8 cellular contexts compared by ENCODE assay signal in genomic region chr13:35818577-35819165, GRCh38.
DNase-seq lines count a peak whose midpoint lies in the region; ATAC-seq and TF ChIP-seq lines count a peak whose summit lies in the region.

No MANE protein-coding gene starts in this region.

- H3K4me3 Mint-ChIP-seq in nephron, result no peak overlapping the region
- H3K4me3 Mint-ChIP-seq in naive thymus-derived CD8-positive, alpha-beta T cell, result no peak overlapping the region
- no peak overlapping the region for H3K4me3 Mint-ChIP-seq in activated T-helper 1 cell treated with anti-CD3 and anti-CD28 coated beads, Interleukin-12 subunit alpha, Interleukin-12 subunit beta, Interleukin-2, Interleukin-4 antibody, amounts not matched to agents 30 ng/mL and 10 ng/mL and 1 ng/mL, durations not matched to agents 14 hours and 24 hours and 36 hours

- intact Hi-C loops in activated T-helper 1 cell treated with anti-CD3 and anti-CD28 coated beads, Interleukin-12 subunit alpha, Interleukin-12 subunit beta, Interleukin-2, Interleukin-4 antibody, amounts not matched to agents 30 ng/mL and 10 ng/mL and 1 ng/mL, durations not matched to agents 14 hours and 24 hours and 36 hours (cut with micrococcal nuclease), result no loop called here

- peak; percentile 57 to 79 (median 72) for TF ChIP-seq CTCF in nephron (IDR thresholded peaks at IDR 0.05; ENCODE audit: unreplicated experiment in 3 of 3)

- H3K36me3 Mint-ChIP-seq in nephron (ENCODE audit: low read depth), result no peaks in the 10 kb centered on the region
- no peaks in the 10 kb centered on the region for H3K36me3 Mint-ChIP-seq in naive thymus-derived CD8-positive, alpha-beta T cell
- H3K36me3 Mint-ChIP-seq in activated T-helper 1 cell treated with anti-CD3 and anti-CD28 coated beads, Interleukin-12 subunit alpha, Interleukin-12 subunit beta, Interleukin-2, Interleukin-4 antibody, amounts not matched to agents 30 ng/mL and 10 ng/mL and 1 ng/mL, durations not matched to agents 14 hours and 24 hours and 36 hours (ENCODE audit: low read depth), result no peaks in the 10 kb centered on the region

- H3K9me3 Mint-ChIP-seq in nephron, result no peaks in the 10 kb centered on the region
- no peaks in the 10 kb centered on the region for H3K9me3 Mint-ChIP-seq in naive thymus-derived CD8-positive, alpha-beta T cell
- H3K9me3 Mint-ChIP-seq in activated T-helper 1 cell treated with anti-CD3 and anti-CD28 coated beads, Interleukin-12 subunit alpha, Interleukin-12 subunit beta, Interleukin-2, Interleukin-4 antibody, amounts not matched to agents 30 ng/mL and 10 ng/mL and 1 ng/mL, durations not matched to agents 14 hours and 24 hours and 36 hours, result no peaks in the 10 kb centered on the region

- peaks cover 29% of the 10 kb centered on the region for H3K4me1 Mint-ChIP-seq in nephron
- no peaks in the 10 kb centered on the region for H3K4me1 Mint-ChIP-seq in naive thymus-derived CD8-positive, alpha-beta T cell
- no peaks in the 10 kb centered on the region for H3K4me1 Mint-ChIP-seq in activated T-helper 1 cell treated with anti-CD3 and anti-CD28 coated beads, Interleukin-12 subunit alpha, Interleukin-12 subunit beta, Interleukin-2, Interleukin-4 antibody, amounts not matched to agents 30 ng/mL and 10 ng/mL and 1 ng/mL, durations not matched to agents 14 hours and 24 hours and 36 hours (ENCODE audit: low read depth)

- H3K27ac Mint-ChIP-seq in nephron, result no peak overlapping the region
- H3K27ac Mint-ChIP-seq in naive thymus-derived CD8-positive, alpha-beta T cell, result no peak overlapping the region
- no peak overlapping the region for H3K27ac Mint-ChIP-seq in activated T-helper 1 cell treated with anti-CD3 and anti-CD28 coated beads, Interleukin-12 subunit alpha, Interleukin-12 subunit beta, Interleukin-2, Interleukin-4 antibody, amounts not matched to agents 30 ng/mL and 10 ng/mL and 1 ng/mL, durations not matched to agents 14 hours and 24 hours and 36 hours

- DNase-seq in AML-193 (lab: John Stamatoyannopoulos, UW), result peak; percentile 11 to 27
- peak; percentile 11 for DNase-seq in H4 (ENCODE audit: low spot score)
- peak; percentile 86 for DNase-seq in NCI-H82 (lab: John Stamatoyannopoulos, UW)
- peak; percentile 22 to 43 for DNase-seq in dermis microvascular lymphatic vessel endothelial cell (ENCODE audit: low read depth in 2 of 2)
- no peak for DNase-seq in naive thymus-derived CD8-positive, alpha-beta T cell
- no peak for DNase-seq in activated T-helper 1 cell treated with anti-CD3 and anti-CD28 coated beads, Interleukin-12 subunit alpha, Interleukin-12 subunit beta, Interleukin-2, Interleukin-4 antibody, amounts not matched to agents 30 ng/mL and 10 ng/mL and 1 ng/mL, durations not matched to agents 14 hours and 24 hours and 36 hours (ENCODE audit: low spot score)

- POLR2A ChIA-PET in naive thymus-derived CD8-positive, alpha-beta T cell (lab: Charles Lee), result no interaction called here

- no peak for ATAC-seq in GM18502 (IDR thresholded peaks at IDR 0.05; ENCODE audit: poor library complexity, unreplicated experiment)
- no peak for ATAC-seq in naive thymus-derived CD8-positive, alpha-beta T cell

- no peaks in the 10 kb centered on the region for H3K27me3 Mint-ChIP-seq in nephron (ENCODE audit: low read depth)
- peaks cover 0 to 4% (median 0%) of the 10 kb centered on the region in 5 donors for H3K27me3 Mint-ChIP-seq in naive thymus-derived CD8-positive, alpha-beta T cell
- no peaks in the 10 kb centered on the region for H3K27me3 Mint-ChIP-seq in activated T-helper 1 cell treated with anti-CD3 and anti-CD28 coated beads, Interleukin-12 subunit alpha, Interleukin-12 subunit beta, Interleukin-2, Interleukin-4 antibody, amounts not matched to agents 30 ng/mL and 10 ng/mL and 1 ng/mL, durations not matched to agents 14 hours and 24 hours and 36 hours (ENCODE audit: insufficient read depth)

Comparison
In these comparisons a context has a peak if more than half of its experiments do, and no peak if none do; other contexts are left out.
1. DNase-seq: peak in AML-193 (2 of 2), H4 (single experiment), NCI-H82 (single experiment) and dermis microvascular lymphatic vessel endothelial cell (2 of 2); none in naive thymus-derived CD8-positive, alpha-beta T cell (0 of 10) and activated T-helper 1 cell treated with anti-CD3 and anti-CD28 coated beads, Interleukin-12 subunit alpha, Interleukin-12 subunit beta, Interleukin-2, Interleukin-4 antibody, amounts not matched to agents 30 ng/mL and 10 ng/mL and 1 ng/mL, durations not matched to agents 14 hours and 24 hours and 36 hours (single experiment).